In the genomic region with DNA sequence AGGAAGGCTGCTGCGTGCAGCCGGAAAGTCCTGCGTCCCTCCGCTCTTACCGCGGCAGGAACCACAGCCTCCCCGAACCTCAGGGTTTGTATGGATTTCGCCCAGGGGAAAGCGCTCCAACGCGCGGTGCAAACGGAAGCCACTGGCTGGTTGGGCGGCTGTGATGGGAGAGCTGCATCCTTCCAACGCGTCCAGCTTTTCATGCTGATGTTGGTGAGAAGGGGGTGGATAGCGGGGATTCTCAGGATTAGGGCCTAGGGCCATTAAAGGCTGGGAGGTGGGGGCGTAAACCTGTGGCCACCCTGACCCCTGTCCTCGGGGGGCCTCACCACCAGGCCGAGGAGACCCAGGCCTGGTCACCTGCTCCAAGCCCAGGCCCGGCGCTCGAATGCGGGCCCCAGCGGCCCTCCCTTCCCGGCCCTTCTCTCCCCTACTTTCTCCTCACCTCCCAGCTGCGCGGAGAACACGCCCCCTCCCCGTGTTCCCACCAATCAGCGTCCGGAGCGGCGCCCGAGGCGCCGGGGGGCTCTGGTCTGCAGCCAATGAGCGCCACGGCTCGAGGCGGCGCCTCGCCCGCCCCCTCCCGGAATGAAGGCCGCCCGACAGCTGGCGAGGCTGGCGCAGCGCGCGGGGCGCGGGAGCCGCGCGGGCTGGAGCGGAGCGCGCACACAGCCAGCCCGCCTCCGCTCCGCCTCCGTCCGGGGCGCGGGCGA, we compare ENCODE assay signal across 9 cellular contexts. TPM values are rescaled to one million over a fixed set of nuclear protein-coding genes. Genes with fewer than 3 reads are reported as not detected.
DNase-seq lines count a peak whose midpoint lies in the region; ATAC-seq, FAIRE-seq and TF ChIP-seq lines count a peak whose summit lies in the region.
"Had no signal": no experiment of that assay in that cellular context is flagged by ENCODE, and none has a peak within 500 bp of the region (broad histone marks: within the 10 kb centered on the region; RNA-seq: fewer than 3 reads in every experiment).

No MANE protein-coding gene starts in this region.

- peak overlapping the region; percentile 46 for H3K4me3 ChIP-seq in HUES64 (ENCODE audit: low read length)

- ATAC-seq in GM21390 (IDR thresholded peaks at IDR 0.05; ENCODE audit: unreplicated experiment) (peak; percentile 54), natural killer cell (peak; percentile 84 to 87 (median 87))
- ATAC-seq in stimulated activated memory B cell treated with anti-CD40 and anti-IgM and Interleukin-4, amounts not matched to agents 10 μg/mL and 1 μg/mL and 100 μg/mL, for 72 hours: peak; percentile 72

- FAIRE-seq in RCC 7860 (lab: Jason Lieb, UNC): no peak

- H3K27ac ChIP-seq in HUES64 (ENCODE audit: low read depth, low read length): no peak overlapping the region
- H3K27ac ChIP-seq: epithelial cell of prostate had no signal

- peak; percentile 9 for TF ChIP-seq CTCF in natural killer cell (IDR thresholded peaks at IDR 0.05)

- H3K27me3 Mint-ChIP-seq in activated T-helper 2 cell treated with anti-CD3 and anti-CD28 coated beads, Interferon-gamma antibody, Interleukin-2, Interleukin-4, amounts not matched to agents 10 μg/mL and 5 μg/mL and 100 μg/mL, durations not matched to agents 14 hours and 24 hours and 36 hours (ENCODE audit: low read depth): peaks cover 15% of the 10 kb centered on the region
- H3K27me3 Mint-ChIP-seq in natural killer cell (ENCODE audit: low read depth in 2 of 2): no peaks in the 10 kb centered on the region
- H3K27me3 Mint-ChIP-seq in stimulated activated memory B cell treated with anti-CD40 and anti-IgM and Interleukin-4, amounts not matched to agents 10 μg/mL and 1 μg/mL and 100 μg/mL, for 72 hours: peaks cover 19% of the 10 kb centered on the region

- peak; percentile 95 for DNase-seq in Caki2 (ENCODE audit: low read depth)
- DNase-seq in RCC 7860 (ENCODE audit: low spot score): peak; percentile 57
- peak; percentile 75 for DNase-seq in activated T-helper 2 cell treated with anti-CD3 and anti-CD28 coated beads, Interferon-gamma antibody, Interleukin-2, Interleukin-4, amounts not matched to agents 10 μg/mL and 5 μg/mL and 100 μg/mL, durations not matched to agents 14 hours and 24 hours and 36 hours (ENCODE audit: low spot score)
- peak; percentile 76 for DNase-seq in fibroblast of peridontal ligament (ENCODE audit: extremely low read depth)
- DNase-seq in natural killer cell: peak; percentile 69

- H3K27me3 ChIP-seq in HUES64 (ENCODE audit: insufficient read depth, low read length): 0 out of 2 replicates have a peak, but pooled peaks cover 5% of the 10 kb centered on the region

- H3K4me1 Mint-ChIP-seq in activated T-helper 2 cell treated with anti-CD3 and anti-CD28 coated beads, Interferon-gamma antibody, Interleukin-2, Interleukin-4, amounts not matched to agents 10 μg/mL and 5 μg/mL and 100 μg/mL, durations not matched to agents 14 hours and 24 hours and 36 hours (ENCODE audit: low read depth): peaks cover 10% of the 10 kb centered on the region
- H3K4me1 Mint-ChIP-seq in natural killer cell: peaks cover 0 to 18% of the 10 kb centered on the region in 2 donors
- peaks cover 32% of the 10 kb centered on the region for H3K4me1 Mint-ChIP-seq in stimulated activated memory B cell treated with anti-CD40 and anti-IgM and Interleukin-4, amounts not matched to agents 10 μg/mL and 1 μg/mL and 100 μg/mL, for 72 hours

- 2% methylated on average over 68 of the region's 68 CpGs for WGBS in HUES64

- H3K36me3 ChIP-seq in HUES64 (ENCODE audit: insufficient read depth, low read length): peaks cover 19% of the 10 kb centered on the region

- in situ Hi-C loops in Caki2 (cut with HindIII; ENCODE audit: low pct_unique_long_range_greater_than_20kb, low sequenced_read_pairs): no loop called here

- H3K9me3 Mint-ChIP-seq in activated T-helper 2 cell treated with anti-CD3 and anti-CD28 coated beads, Interferon-gamma antibody, Interleukin-2, Interleukin-4, amounts not matched to agents 10 μg/mL and 5 μg/mL and 100 μg/mL, durations not matched to agents 14 hours and 24 hours and 36 hours: no peaks in the 10 kb centered on the region
- H3K9me3 Mint-ChIP-seq in natural killer cell: no peaks in the 10 kb centered on the region
- no peaks in the 10 kb centered on the region for H3K9me3 Mint-ChIP-seq in stimulated activated memory B cell treated with anti-CD40 and anti-IgM and Interleukin-4, amounts not matched to agents 10 μg/mL and 1 μg/mL and 100 μg/mL, for 72 hours

- H3K4me1 ChIP-seq in HUES64 (ENCODE audit: insufficient read depth, low read length): peaks cover 16% of the 10 kb centered on the region

- H3K4me3 Mint-ChIP-seq in activated T-helper 2 cell treated with anti-CD3 and anti-CD28 coated beads, Interferon-gamma antibody, Interleukin-2, Interleukin-4, amounts not matched to agents 10 μg/mL and 5 μg/mL and 100 μg/mL, durations not matched to agents 14 hours and 24 hours and 36 hours (ENCODE audit: low read depth): peak overlapping the region; percentile 66
- H3K4me3 Mint-ChIP-seq in natural killer cell: peak overlapping the region; percentile 90
- peak overlapping the region; percentile 58 for H3K4me3 Mint-ChIP-seq in stimulated activated memory B cell treated with anti-CD40 and anti-IgM and Interleukin-4, amounts not matched to agents 10 μg/mL and 1 μg/mL and 100 μg/mL, for 72 hours

- intact Hi-C loops in activated T-helper 2 cell treated with anti-CD3 and anti-CD28 coated beads, Interferon-gamma antibody, Interleukin-2, Interleukin-4, amounts not matched to agents 10 μg/mL and 5 μg/mL and 100 μg/mL, durations not matched to agents 14 hours and 24 hours and 36 hours (cut with micrococcal nuclease): no loop called here
- intact Hi-C loops in natural killer cell (cut with micrococcal nuclease): loop anchor here (2.0 kb wide), 1 partner anchor 460 kb away; no protein-coding TSS in a partner anchor

- H3K9ac ChIP-seq in HUES64 (ENCODE audit: low read depth, low read length): no peak overlapping the region

- H3K27ac Mint-ChIP-seq in activated T-helper 2 cell treated with anti-CD3 and anti-CD28 coated beads, Interferon-gamma antibody, Interleukin-2, Interleukin-4, amounts not matched to agents 10 μg/mL and 5 μg/mL and 100 μg/mL, durations not matched to agents 14 hours and 24 hours and 36 hours: no peak overlapping the region
- H3K27ac Mint-ChIP-seq in natural killer cell: no peak overlapping the region
- no peak overlapping the region for H3K27ac Mint-ChIP-seq in stimulated activated memory B cell treated with anti-CD40 and anti-IgM and Interleukin-4, amounts not matched to agents 10 μg/mL and 1 μg/mL and 100 μg/mL, for 72 hours

- no peaks in the 10 kb centered on the region for H3K9me3 ChIP-seq in HUES64 (ENCODE audit: insufficient read depth, low read depth, low read length)

- peaks cover 21% of the 10 kb centered on the region for H3K36me3 Mint-ChIP-seq in activated T-helper 2 cell treated with anti-CD3 and anti-CD28 coated beads, Interferon-gamma antibody, Interleukin-2, Interleukin-4, amounts not matched to agents 10 μg/mL and 5 μg/mL and 100 μg/mL, durations not matched to agents 14 hours and 24 hours and 36 hours (ENCODE audit: low read depth)
- H3K36me3 Mint-ChIP-seq in natural killer cell: no peaks in the 10 kb centered on the region
- H3K36me3 Mint-ChIP-seq in stimulated activated memory B cell treated with anti-CD40 and anti-IgM and Interleukin-4, amounts not matched to agents 10 μg/mL and 1 μg/mL and 100 μg/mL, for 72 hours: peaks cover 17% of the 10 kb centered on the region

RNA-seq across cellular contexts. Expression of a gene that starts 0.5 kb away (rescaled TPM):
- 22.5 and 27.9 TPM in 2 replicates for total RNA-seq in Caki2 (2014; rRNA removed; shearing (Covaris generic); ENCODE audit: low replicate concordance)
- polyA plus RNA-seq in HUES64 (2013, experiment 1 of 2): 5.0 TPM
- 4.9 TPM for polyA plus RNA-seq in HUES64 (2013, experiment 2 of 2)
- 0.62 and 0.90 TPM in 2 replicates for total RNA-seq in activated T-helper 2 cell treated with anti-CD3 and anti-CD28 coated beads, Interferon-gamma antibody, Interleukin-2, Interleukin-4, amounts not matched to agents 10 μg/mL and 5 μg/mL and 100 μg/mL, durations not matched to agents 14 hours and 24 hours and 36 hours
- total RNA-seq in natural killer cell: under 1 TPM in 1 of 3 donors, not detected in 2; 0.09 TPM

RNA-seq across cellular contexts. Expression of a gene that starts 51.6 kb away (rescaled TPM):
- total RNA-seq in Caki2 (2014; rRNA removed; shearing (Covaris generic); ENCODE audit: low replicate concordance): 26.5 and 36.2 TPM in 2 replicates
- polyA plus RNA-seq in HUES64 (2013, experiment 1 of 2): 152 TPM
- polyA plus RNA-seq in HUES64 (2013, experiment 2 of 2): 152 TPM
- total RNA-seq in activated T-helper 2 cell treated with anti-CD3 and anti-CD28 coated beads, Interferon-gamma antibody, Interleukin-2, Interleukin-4, amounts not matched to agents 10 μg/mL and 5 μg/mL and 100 μg/mL, durations not matched to agents 14 hours and 24 hours and 36 hours: 161 and 164 TPM in 2 replicates
- 100 to 1,000 TPM; 102 to 115 (median 110) TPM for total RNA-seq in natural killer cell

Comparison
In these comparisons a context has a peak if more than half of its experiments do, and no peak if none do; other contexts are left out.
1. RNA of a gene that starts 0.5 kb away (total RNA-seq): 22.5 to 27.9 TPM in Caki2; 0.62 to 0.90 TPM in activated T-helper 2 cell treated with anti-CD3 and anti-CD28 coated beads, Interferon-gamma antibody, Interleukin-2, Interleukin-4, amounts not matched to agents 10 μg/mL and 5 μg/mL and 100 μg/mL, durations not matched to agents 14 hours and 24 hours and 36 hours and 0.09 TPM in natural killer cell; every median in the first group is over 10 times any median in the second.
2. Peak in every context shown above with its lines, with median percentiles within 50 percentile points of each other: DNase-seq, ATAC-seq and H3K4me3 Mint-ChIP-seq.